In the genomic region with DNA sequence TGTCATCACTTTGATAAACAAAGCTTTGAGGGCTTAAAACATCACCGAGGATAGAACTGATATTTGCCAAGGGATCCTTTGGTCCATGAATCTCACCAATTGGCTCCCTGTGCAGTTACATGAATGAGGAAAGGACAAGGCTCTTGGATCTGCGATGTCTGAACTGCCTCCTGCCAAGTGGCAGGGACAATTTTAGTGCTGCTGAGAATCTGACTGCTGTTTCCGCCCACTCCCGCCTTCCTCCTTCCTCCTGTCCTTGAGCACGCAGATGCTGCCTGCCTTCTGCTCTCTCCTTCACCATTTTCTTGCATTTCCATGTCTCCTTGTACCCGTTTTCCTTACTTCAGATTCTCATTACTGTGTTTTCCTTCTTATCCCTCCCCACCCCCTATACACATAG, we compare ENCODE assay signal across 1 cellular context.
TF ChIP-seq lines count a peak whose summit lies in the region.

No MANE protein-coding gene starts in this region.

TF ChIP-seq in GM23338, 12 proteins besides CTCF, POLR2A, EP300 and RAD21 (continued from another document):
- TF ChIP-seq REST (IDR thresholded peaks at IDR 0.05; ENCODE audit: unreplicated experiment): no peak
